ENCODE assay signal across 19 cellular contexts in genomic region chr7:17269345-17270221, GRCh38.
"Had no signal": no experiment of that assay in that cellular context is flagged by ENCODE, and none has a peak within 500 bp of the region (broad histone marks: within the 10 kb centered on the region; RNA-seq: fewer than 3 reads in every experiment).

No MANE protein-coding gene starts in this region.

- H3K4me1 ChIP-seq: upper lobe of right lung had no signal

- H3K27me3 Mint-ChIP-seq: progenitor cell of endocrine pancreas; stimulated activated memory B cell treated with anti-CD40 and anti-IgM and Interleukin-4, amounts not matched to agents 10 μg/mL and 1 μg/mL and 100 μg/mL, for 72 hours; stimulated activated naive CD8-positive, alpha-beta T cell treated with anti-CD3 and anti-CD28 coated beads, Interleukin-15, Interleukin-2, amounts not matched to agents 100 ng/mL and 50 ng/mL, for 24 hours had no signal

- ATAC-seq: esophagus mucosa; heart left ventricle; mucosa of descending colon; natural killer cell; right cardiac atrium; stimulated activated memory B cell treated with anti-CD40 and anti-IgM and Interleukin-4, amounts not matched to agents 10 μg/mL and 1 μg/mL and 100 μg/mL, for 72 hours; upper lobe of right lung had no signal

- H3K4me3 ChIP-seq: dorsolateral prefrontal cortex, heart left ventricle, mucosa of descending colon, ovary, tibial artery, upper lobe of right lung had no signal

- H3K4me3 Mint-ChIP-seq: natural killer cell; neural crest cell; stimulated activated memory B cell treated with anti-CD40 and anti-IgM and Interleukin-4, amounts not matched to agents 10 μg/mL and 1 μg/mL and 100 μg/mL, for 72 hours; stimulated activated naive CD8-positive, alpha-beta T cell treated with anti-CD3 and anti-CD28 coated beads, Interleukin-15, Interleukin-2, amounts not matched to agents 100 ng/mL and 50 ng/mL, for 24 hours had no signal

- H3K36me3 ChIP-seq: heart left ventricle, ovary, tibial artery, upper lobe of right lung had no signal

- H3K27ac ChIP-seq: dorsolateral prefrontal cortex, heart left ventricle, ovary, tibial artery, upper lobe of right lung had no signal

- H3K4me1 Mint-ChIP-seq: stimulated activated memory B cell treated with anti-CD40 and anti-IgM and Interleukin-4, amounts not matched to agents 10 μg/mL and 1 μg/mL and 100 μg/mL, for 72 hours had no signal

- H3K27ac Mint-ChIP-seq: natural killer cell; progenitor cell of endocrine pancreas; stimulated activated memory B cell treated with anti-CD40 and anti-IgM and Interleukin-4, amounts not matched to agents 10 μg/mL and 1 μg/mL and 100 μg/mL, for 72 hours; stimulated activated naive CD8-positive, alpha-beta T cell treated with anti-CD3 and anti-CD28 coated beads, Interleukin-15, Interleukin-2, amounts not matched to agents 100 ng/mL and 50 ng/mL, for 24 hours had no signal

- H3K27me3 ChIP-seq: dorsolateral prefrontal cortex, heart left ventricle, ovary, tibial artery, upper lobe of right lung had no signal

- DNase-seq: cortex of kidney; dorsolateral prefrontal cortex; effector CD8-positive, alpha-beta T cell; heart left ventricle; hippocampal formation; kidney glomerular epithelial cell; mucosa of descending colon; natural killer cell; ovary; right cardiac atrium; stimulated activated CD4-positive, alpha-beta T cell treated with anti-CD3 and anti-CD28 coated beads, Interleukin-4, amount 100 ng/mL, for 1 hour; stimulated activated CD8-positive, alpha-beta memory T cell treated with anti-CD3 and anti-CD28 coated beads, Interleukin-4, amount 100 ng/mL, for 48 hours; tibial artery; upper lobe of right lung had no signal
